ENCODE assay signal across 8 cellular contexts in genomic region chr14:64465856-64466554, GRCh38. TPM values are rescaled to one million over a fixed set of nuclear protein-coding genes. Genes with fewer than 3 reads are reported as not detected.
A peak's percentile ranks its signal among the peaks of the same experiment; 100 is the strongest.
DNase-seq lines count a peak whose midpoint lies in the region; ATAC-seq, FAIRE-seq and TF ChIP-seq lines count a peak whose summit lies in the region.

No MANE protein-coding gene starts in this region.

- H3K27ac ChIP-seq in CD4-positive, CD25-positive, alpha-beta regulatory T cell (ENCODE audit: insufficient read depth, low read length, poor library complexity, severe bottlenecking) = peak overlapping the region; percentile 7
- H3K27ac ChIP-seq in Panc1 (ENCODE audit: low read length) (0 out of 2 replicates have a peak overlapping the region, but pooled peaks have one; percentile 51), mesodermal cell (ENCODE audit: low read depth, low read length, severe bottlenecking) (peak overlapping the region; percentile 32)

- POLR2A ChIA-PET in Panc1 (lab: Charles Lee) = no interaction called here

- H3K27ac Mint-ChIP-seq in CD4-positive, CD25-positive, alpha-beta regulatory T cell = peak overlapping the region; percentile 75 to 80 (median 78)
- peak overlapping the region; percentile 59 to 91 for H3K27ac Mint-ChIP-seq in effector memory CD8-positive, alpha-beta T cell

- intact Hi-C loops in Panc1 (cut with micrococcal nuclease; ENCODE audit: unreplicated experiment) = no loop called here

- peak overlapping the region; percentile 74 for H3K4me3 ChIP-seq in CD4-positive, CD25-positive, alpha-beta regulatory T cell (ENCODE audit: low read depth, low read length)
- H3K4me3 ChIP-seq in H7 (ENCODE audit: insufficient read depth, low read depth, low read length) (peak overlapping the region; percentile 69), Panc1 (ENCODE audit: low read depth in 2 of 2, low read length in 2 of 2) (peak overlapping the region; percentile 49 to 55), mesodermal cell (ENCODE audit: extremely low read depth, insufficient read depth, low read length, poor library complexity, severe bottlenecking) (peak overlapping the region; percentile 66)

- no peaks in the 10 kb centered on the region for H3K9me3 ChIP-seq in CD4-positive, CD25-positive, alpha-beta regulatory T cell (ENCODE audit: control insufficient read depth in 2 of 2, low read length in 2 of 2)
- H3K9me3 ChIP-seq in Panc1 (ENCODE audit: control insufficient read depth, insufficient read depth, low read depth, low read length) (no peaks in the 10 kb centered on the region), mesodermal cell (ENCODE audit: control insufficient read depth, low read length) (no peaks in the 10 kb centered on the region)

- no peaks in the 10 kb centered on the region for H3K36me3 Mint-ChIP-seq in CD4-positive, CD25-positive, alpha-beta regulatory T cell
- no peaks in the 10 kb centered on the region for H3K36me3 Mint-ChIP-seq in effector memory CD8-positive, alpha-beta T cell (ENCODE audit: insufficient read depth)

- FAIRE-seq in urothelium cell line (lab: Jason Lieb, UNC) = peak; percentile 65

- H3K4me1 ChIP-seq in CD4-positive, CD25-positive, alpha-beta regulatory T cell (ENCODE audit: control insufficient read depth, insufficient read depth, low read length, poor library complexity, severe bottlenecking) = peaks cover 38% of the 10 kb centered on the region
- H3K4me1 ChIP-seq in Panc1 (ENCODE audit: control insufficient read depth, insufficient read depth, low read length) (peaks cover 2% of the 10 kb centered on the region; the same call in 1 of the 2 replicates), mesodermal cell (ENCODE audit: control insufficient read depth, insufficient read depth, low read length, poor library complexity, severe bottlenecking) (peaks cover 3% of the 10 kb centered on the region)

- H3K4me3 Mint-ChIP-seq in CD4-positive, CD25-positive, alpha-beta regulatory T cell = peak overlapping the region; percentile 82 to 94 (median 88)
- peak overlapping the region; percentile 80 to 86 for H3K4me3 Mint-ChIP-seq in effector memory CD8-positive, alpha-beta T cell

- no peak; the same call in 1 of the 2 replicates for TF ChIP-seq CTCF in Panc1 (IDR thresholded peaks at IDR 0.05)

- BruUV-seq in Panc1 (replicated peaks; lab: Mats Ljungman, UMichigan) = no TSS peak

- H3K27me3 Mint-ChIP-seq in CD4-positive, CD25-positive, alpha-beta regulatory T cell = no peaks in the 10 kb centered on the region
- no peaks in the 10 kb centered on the region for H3K27me3 Mint-ChIP-seq in effector memory CD8-positive, alpha-beta T cell

- CTCF ChIA-PET in Panc1 (lab: Charles Lee) = interaction anchor here (0.6 kb wide), 1 partner anchor 894 kb away, joined by 3 read pairs; no protein-coding TSS in a partner anchor

- no peak for ATAC-seq in CD4-positive, CD25-positive, alpha-beta regulatory T cell (ENCODE audit: low read depth in 2 of 2)
- ATAC-seq in Panc1 (peak; percentile 51), GM18873 (IDR thresholded peaks at IDR 0.05; ENCODE audit: low FRiP score, unreplicated experiment) (no peak)
- ATAC-seq in effector memory CD8-positive, alpha-beta T cell (replicated peaks) = no peak

- DNase-seq in CD4-positive, CD25-positive, alpha-beta regulatory T cell = peak in 1 of 3 donors; percentile 12
- DNase-seq in H7 (peak; percentile 73), Panc1 (ENCODE audit: low read depth, low spot score) (no peak), urothelium cell line (ENCODE audit: low spot score) (peak; percentile 76)
- DNase-seq in effector memory CD8-positive, alpha-beta T cell = no peak
- no peak for DNase-seq in activated CD4-positive, CD25-positive, alpha-beta regulatory T cell (lab: John Stamatoyannopoulos, UW)

- H3K4me1 Mint-ChIP-seq in CD4-positive, CD25-positive, alpha-beta regulatory T cell = peaks cover 25 to 52% (median 39%) of the 10 kb centered on the region in 4 donors
- peaks cover 14 to 37% of the 10 kb centered on the region in 2 donors for H3K4me1 Mint-ChIP-seq in effector memory CD8-positive, alpha-beta T cell (ENCODE audit: low read depth in 2 of 2)

- peaks cover 5% of the 10 kb centered on the region for H3K36me3 ChIP-seq in CD4-positive, CD25-positive, alpha-beta regulatory T cell (ENCODE audit: control insufficient read depth, insufficient read depth, low read length)
- peaks cover 2% of the 10 kb centered on the region; the same call in 1 of the 2 replicates for H3K36me3 ChIP-seq in H7 (replicated peaks; ENCODE audit: control insufficient read depth, insufficient read depth, low read length)
- no peaks in the 10 kb centered on the region for H3K36me3 ChIP-seq in Panc1 (ENCODE audit: control insufficient read depth, insufficient read depth, low read length)
- peaks cover 16% of the 10 kb centered on the region for H3K36me3 ChIP-seq in mesodermal cell (ENCODE audit: control insufficient read depth, insufficient read depth, low read length)

- in situ Hi-C loops in Panc1 (cut with HindIII; ENCODE audit: low pct_unique_long_range_greater_than_20kb, low sequenced_read_pairs) = no loop called here

- no peaks in the 10 kb centered on the region for H3K27me3 ChIP-seq in CD4-positive, CD25-positive, alpha-beta regulatory T cell (ENCODE audit: control insufficient read depth, insufficient read depth, low read length)
- no peaks in the 10 kb centered on the region for H3K27me3 ChIP-seq in H7 (ENCODE audit: control insufficient read depth, insufficient read depth, low read length)
- H3K27me3 ChIP-seq in Panc1 (ENCODE audit: control insufficient read depth, insufficient read depth, low read length) = no peaks in the 10 kb centered on the region

- H3K9me3 Mint-ChIP-seq in CD4-positive, CD25-positive, alpha-beta regulatory T cell = peaks cover 0 to 1% (median 0%) of the 10 kb centered on the region in 7 donors
- no peaks in the 10 kb centered on the region for H3K9me3 Mint-ChIP-seq in effector memory CD8-positive, alpha-beta T cell

- 7 to 10% methylated on average over 10 of the region's 14 CpGs for WGBS in mesodermal cell (ENCODE audit: insufficient coverage in 2 of 2), 2 experiments

RNA-seq across cellular contexts. Expression of gene AKAP5, which starts 0.7 kb away (rescaled TPM):
- 1.3 TPM for total RNA-seq in CD4-positive, CD25-positive, alpha-beta regulatory T cell
- polyA plus RNA-seq in CD4-positive, CD25-positive, alpha-beta regulatory T cell = under 1 TPM in 3 of 4 donors, not detected in 1; 0.08 to 0.92 (median 0.17) TPM
- total RNA-seq in H7 (2014; rRNA removed; shearing (Covaris generic)) = 0.62 and 1.1 TPM in 2 replicates
- 0.64 TPM for total RNA-seq in Panc1 (2021; ENCODE audit: unreplicated experiment)
- polyA plus RNA-seq in Panc1 (2012; ENCODE audit: insufficient read length) = 0.12 TPM
- polyA plus RNA-seq in mesodermal cell (2013, experiment 1 of 2) = 2.1 TPM
- 2.9 TPM for polyA plus RNA-seq in mesodermal cell (2013, experiment 2 of 2)

RNA-seq across cellular contexts. Expression of gene ZBTB25, which starts 37.6 kb away (rescaled TPM):
- 78.0 TPM for total RNA-seq in CD4-positive, CD25-positive, alpha-beta regulatory T cell
- 10 to 100 TPM; 34.8 to 39.7 (median 37.1) TPM for polyA plus RNA-seq in CD4-positive, CD25-positive, alpha-beta regulatory T cell
- 3.9 and 7.2 TPM in 2 replicates for total RNA-seq in H7 (2014; rRNA removed; shearing (Covaris generic))
- 9.0 TPM for total RNA-seq in Panc1 (2021; ENCODE audit: unreplicated experiment)
- 5.2 TPM for polyA plus RNA-seq in Panc1 (2012; ENCODE audit: insufficient read length)
- 8.3 TPM for polyA plus RNA-seq in mesodermal cell (2013, experiment 1 of 2)
- 9.8 TPM for polyA plus RNA-seq in mesodermal cell (2013, experiment 2 of 2)

RNA-seq across cellular contexts. Expression of gene ZBTB1, which starts 38.6 kb away (rescaled TPM):
- total RNA-seq in CD4-positive, CD25-positive, alpha-beta regulatory T cell = 167 TPM
- 10 to 100 TPM; 53.5 to 58.6 (median 56.5) TPM for polyA plus RNA-seq in CD4-positive, CD25-positive, alpha-beta regulatory T cell
- total RNA-seq in H7 (2014; rRNA removed; shearing (Covaris generic)) = 16.0 and 24.7 TPM in 2 replicates
- total RNA-seq in Panc1 (2021; ENCODE audit: unreplicated experiment) = 36.1 TPM
- 21.6 TPM for polyA plus RNA-seq in Panc1 (2012; ENCODE audit: insufficient read length)
- polyA plus RNA-seq in mesodermal cell (2013, experiment 1 of 2) = 30.1 TPM
- 35.1 TPM for polyA plus RNA-seq in mesodermal cell (2013, experiment 2 of 2)

Comparison
In these comparisons a context has a peak if more than half of its experiments do, and no peak if none do; other contexts are left out.
1. DNase-seq: peak in H7 (single experiment) and urothelium cell line (single experiment); none in Panc1 (single experiment), effector memory CD8-positive, alpha-beta T cell (0 of 3) and activated CD4-positive, CD25-positive, alpha-beta regulatory T cell (0 of 4).
2. Peak in every context shown above with its lines, with median percentiles within 50 percentile points of each other: H3K27ac ChIP-seq and H3K4me3 ChIP-seq.